ENCODE assay signal across 8 cellular contexts in genomic region chr19:18488403-18488723, GRCh38. TPM values are rescaled to one million over a fixed set of nuclear protein-coding genes. Genes with fewer than 3 reads are reported as not detected.
A peak's percentile ranks its signal among the peaks of the same experiment; 100 is the strongest.
DNase-seq lines count a peak whose midpoint lies in the region; ATAC-seq, FAIRE-seq and TF ChIP-seq lines count a peak whose summit lies in the region.

No MANE protein-coding gene starts in this region.

- intact Hi-C loops in left colon (cut with DNase I, micrococcal nuclease): no loop called here

- in situ Hi-C loops in ACHN (cut with HindIII; ENCODE audit: low pct_ligation_motif_present, low pct_unique_long_range_greater_than_20kb, low sequenced_read_pairs): no loop called here

- peak; percentile 48 for DNase-seq in ACHN
- DNase-seq in H54 (ENCODE audit: insufficient read length, low spot score): peak; percentile 65
- DNase-seq in caudate nucleus (lab: John Stamatoyannopoulos, UW): peak in 30 of 61 donors; percentile 20 to 81 (median 44)
- no peak for DNase-seq in left colon
- DNase-seq in DMS153 treated with DMSO at 0.1 percent for 48 hours (lab: John Stamatoyannopoulos, UW; ENCODE audit: unreplicated experiment): no peak
- DNase-seq in urothelium cell line (ENCODE audit: low spot score): no peak

- no peak for FAIRE-seq in H54 (lab: Jason Lieb, UNC)
- FAIRE-seq in urothelium cell line (lab: Jason Lieb, UNC): no peak

- ATAC-seq in left colon (peak; percentile 26), HG02588 (IDR thresholded peaks at IDR 0.05; ENCODE audit: unreplicated experiment) (no peak), HG02642 (IDR thresholded peaks at IDR 0.05; ENCODE audit: poor library complexity, unreplicated experiment) (no peak)

- no peak for TF ChIP-seq POLR2A in H54 (IDR thresholded peaks at IDR 0.05; ENCODE audit: low read depth, low read length)

- peak overlapping the region; percentile 90 for H3K27ac ChIP-seq in caudate nucleus (ENCODE audit: low read depth, low read length)

RNA-seq across cellular contexts. Expression of gene ELL, which starts 33.5 kb away (rescaled TPM):
- total RNA-seq in left colon: 10 to 100 TPM; 18.1 to 19.1 TPM

RNA-seq across cellular contexts. Expression of gene ISYNA1, which starts 50.4 kb away (rescaled TPM):
- total RNA-seq in left colon: 10 to 100 TPM; 14.1 to 15.1 TPM

RNA-seq across cellular contexts. Expression of gene FKBP8, which starts 55.0 kb away (rescaled TPM):
- total RNA-seq in left colon: 100 to 1,000 TPM; 174 to 197 TPM

Comparison
In these comparisons a context has a peak if more than half of its experiments do, and no peak if none do; other contexts are left out.
1. DNase-seq: peak in ACHN (single experiment) and H54 (single experiment); none in left colon (0 of 2), DMS153 treated with DMSO at 0.1 percent for 48 hours (single experiment) and urothelium cell line (single experiment).